Comparison of ENCODE assay signal across 23 cellular contexts in the genomic region with DNA sequence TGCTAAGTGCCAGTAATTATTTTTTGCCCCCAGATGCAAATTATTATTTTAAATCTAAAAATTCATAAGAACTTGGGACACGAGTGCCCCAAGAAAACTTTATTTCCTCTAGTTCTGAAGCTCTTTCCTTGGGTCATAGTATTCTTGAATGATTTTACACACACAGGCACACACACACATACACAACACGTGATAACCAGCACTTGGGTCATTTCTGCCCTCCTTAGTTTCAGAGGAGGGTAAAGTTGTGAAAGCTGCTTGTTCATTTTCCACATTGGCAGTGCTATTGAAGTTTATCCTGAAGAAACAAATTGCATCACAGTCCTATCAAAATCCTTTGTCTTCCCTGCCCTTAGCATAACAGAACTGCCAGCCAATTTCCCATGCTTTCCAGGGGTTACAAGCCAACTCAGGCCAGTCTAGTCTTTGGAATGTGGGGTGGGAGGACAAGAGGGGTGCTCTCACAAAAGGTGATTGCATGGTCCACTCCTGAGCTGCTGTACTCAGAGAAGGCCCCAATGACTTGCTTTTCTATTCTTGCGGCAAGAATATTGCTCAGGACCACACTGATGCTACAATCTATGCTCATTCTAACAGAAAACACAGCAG.
"Had no signal": no experiment of that assay in that cellular context is flagged by ENCODE, and none has a peak within 500 bp of the region (broad histone marks: within the 10 kb centered on the region; RNA-seq: fewer than 3 reads in every experiment).

No MANE protein-coding gene starts in this region.

- H3K36me3 Mint-ChIP-seq: T-cell, type B pancreatic cell had no signal

- H3K4me1 Mint-ChIP-seq: naive B cell, T-cell had no signal

- H3K9me3 Mint-ChIP-seq: type B pancreatic cell had no signal

- H3K27me3 Mint-ChIP-seq: dendritic cell treated with granulocyte-macrophage colony-stimulating factor and Interleukin-4, amounts not matched to agents 40 ng/mL and 50 ng/mL, for 4 days had no signal

- H3K9me3 ChIP-seq: right lobe of liver, testis had no signal

- H3K4me1 ChIP-seq: body of pancreas, right lobe of liver, testis had no signal

- DNase-seq: activated CD4-positive, alpha-beta T cell treated with anti-CD3 and anti-CD28 coated beads for 1 hour; activated CD4-positive, alpha-beta T cell treated with anti-CD3 and anti-CD28 coated beads, Interleukin-2, amount 50 U/mL, for 4 hours; activated CD8-positive, alpha-beta memory T cell treated with anti-CD3 and anti-CD28 coated beads for 24 hours; activated naive CD4-positive, alpha-beta T cell treated with Interleukin-2 at 50 U/mL for 16 hours; activated T-cell treated with anti-CD3 and anti-CD28 coated beads, Interleukin-2, amount 50 U/mL, for 48 hours; anterior cingulate cortex; body of pancreas; effector CD4-positive, alpha-beta T cell; foreskin fibroblast; kidney; naive B cell; occipital lobe; right lobe of liver; stimulated activated CD4-positive, alpha-beta T cell treated with anti-CD3 and anti-CD28 coated beads, Interleukin-1b, Interleukin-23, amount 100 ng/mL, for 48 hours; T-cell; testis; WERI-Rb-1 had no signal

- H3K4me3 ChIP-seq: body of pancreas, lung, right lobe of liver, skin epidermis, testis had no signal

- H3K27ac ChIP-seq: body of pancreas, right lobe of liver, skin epidermis, testis, WERI-Rb-1 had no signal

- ATAC-seq: body of pancreas, left lobe of liver, right lobe of liver, T-cell had no signal

- H3K36me3 ChIP-seq: right lobe of liver, WERI-Rb-1 had no signal

- H3K27ac Mint-ChIP-seq: dendritic cell treated with granulocyte-macrophage colony-stimulating factor and Interleukin-4, amounts not matched to agents 40 ng/mL and 50 ng/mL, for 4 days; naive B cell; T-cell; T-helper 2 cell treated with Interferon-gamma antibody and Interleukin-4, amounts not matched to agents 5 μg/mL and 100 μg/mL, for 36 hours; type B pancreatic cell had no signal

- H3K4me3 Mint-ChIP-seq: dendritic cell treated with granulocyte-macrophage colony-stimulating factor and Interleukin-4, amounts not matched to agents 40 ng/mL and 50 ng/mL, for 4 days; naive B cell; T-cell; T-helper 2 cell treated with Interferon-gamma antibody and Interleukin-4, amounts not matched to agents 5 μg/mL and 100 μg/mL, for 36 hours; type B pancreatic cell had no signal

- H3K27me3 ChIP-seq: body of pancreas, right lobe of liver, testis had no signal
